Comparison of ENCODE assay signal across 8 cellular contexts in genomic region chr19:48724796-48725753, GRCh38. TPM values are rescaled to one million over a fixed set of nuclear protein-coding genes. Genes with fewer than 3 reads are reported as not detected.
DNase-seq lines count a peak whose midpoint lies in the region; ATAC-seq and TF ChIP-seq lines count a peak whose summit lies in the region.

No MANE protein-coding gene starts in this region.

- peak overlapping the region; percentile 82 for H2BK15ac ChIP-seq in mesenchymal stem cell (ENCODE audit: low read depth, poor library complexity, severe bottlenecking)

- H2AK5ac ChIP-seq in mesenchymal stem cell (ENCODE audit: low read length, severe bottlenecking): no peak overlapping the region

- peak overlapping the region; percentile 80 to 96 for H3K4ac ChIP-seq in mesenchymal stem cell (ENCODE audit: low read depth in 1 of 2, low read length in 2 of 2)

- no peak for TF ChIP-seq POLR2A in transverse colon (IDR thresholded peaks at IDR 0.05)

- no peak overlapping the region for H3K4me3 ChIP-seq in MG63
- no peak overlapping the region for H3K4me3 ChIP-seq in mesenchymal stem cell (ENCODE audit: insufficient read depth in 1 of 2, low read depth in 1 of 2, low read length in 2 of 2)
- no peak overlapping the region for H3K4me3 ChIP-seq in transverse colon

- peaks cover 9% of the 10 kb centered on the region for H3K9me3 ChIP-seq in MG63
- H3K9me3 ChIP-seq in mesenchymal stem cell (ENCODE audit: control insufficient read depth, low read length): no peaks in the 10 kb centered on the region
- no peaks in the 10 kb centered on the region for H3K9me3 ChIP-seq in transverse colon

- H3K36me3 ChIP-seq in MG63 (no peaks in the 10 kb centered on the region), mesenchymal stem cell (ENCODE audit: control insufficient read depth in 1 of 2, insufficient read depth in 2 of 2, low read depth in 1 of 2, low read length in 2 of 2) (no peaks in the 10 kb centered on the region), transverse colon (no peaks in the 10 kb centered on the region)

- no peak overlapping the region for H3K27ac ChIP-seq in mesenchymal stem cell (ENCODE audit: low read length, poor library complexity, severe bottlenecking)
- H3K27ac ChIP-seq in transverse colon: peak overlapping the region; percentile 26 to 60 (median 54)

- ATAC-seq in HG02852 (IDR thresholded peaks at IDR 0.05; ENCODE audit: unreplicated experiment): no peak

- intact Hi-C loops in transverse colon (cut with DNase I; ENCODE audit: low total_unique reads): no loop called here

- H2BK5ac ChIP-seq in mesenchymal stem cell (ENCODE audit: low read depth, low read length, poor library complexity, severe bottlenecking): no peak overlapping the region

- no peaks in the 10 kb centered on the region for H3K27me3 ChIP-seq in MG63
- no peaks in the 10 kb centered on the region for H3K27me3 ChIP-seq in mesenchymal stem cell (ENCODE audit: control insufficient read depth in 1 of 2, insufficient read depth in 1 of 2, low read length in 2 of 2)
- H3K27me3 ChIP-seq in transverse colon: no peaks in the 10 kb centered on the region

- peaks cover 6% of the 10 kb centered on the region for H3K4me1 ChIP-seq in mesenchymal stem cell (ENCODE audit: control insufficient read depth, insufficient read depth, low read depth, low read length)
- peaks cover 3 to 16% (median 5%) of the 10 kb centered on the region in 4 donors for H3K4me1 ChIP-seq in transverse colon

- peak overlapping the region; percentile 96 for H2BK120ac ChIP-seq in mesenchymal stem cell (ENCODE audit: low read depth, low read length)

- TF ChIP-seq CTCF in transverse colon (IDR thresholded peaks at IDR 0.05): no peak

- H3K79me1 ChIP-seq in mesenchymal stem cell (replicated peaks; ENCODE audit: low read length, poor library complexity, severe bottlenecking): no peaks in the 10 kb centered on the region

- peak overlapping the region; percentile 100 for H4K8ac ChIP-seq in mesenchymal stem cell (ENCODE audit: low read length)

- H3K4me2 ChIP-seq in mesenchymal stem cell (ENCODE audit: low read length, poor library complexity, severe bottlenecking): no peak overlapping the region

- in situ Hi-C loops in transverse colon (cut with MboI; ENCODE audit: low pct_ligation_motif_present in 1 of 4, low pct_unique_long_range_greater_than_20kb in 1 of 4, low sequenced_read_pairs in 3 of 4): no loop called here

- WGBS in mesenchymal stem cell: 42% methylated on average over 9 of the region's 11 CpGs
- 31 to 51% methylated on average over 6 to 11 of the region's 11 CpGs for WGBS in transverse colon (ENCODE audit: low coverage in 1 of 2), 2 donors

- H3K9ac ChIP-seq in mesenchymal stem cell (ENCODE audit: low read length): peak overlapping the region; percentile 5

- TF ChIP-seq EP300 in transverse colon (IDR thresholded peaks at IDR 0.05; ENCODE audit: low read depth): peak; percentile 4

- H3K23ac ChIP-seq in mesenchymal stem cell (ENCODE audit: low read length in 2 of 2): no peak overlapping the region

- H3K14ac ChIP-seq in mesenchymal stem cell (ENCODE audit: low read length in 2 of 2): no peak overlapping the region

- DNase-seq in EL: peak; percentile 96
- peak; percentile 78 for DNase-seq in MG63
- DNase-seq in SKM-1 treated with dmso at 0.1 percent for 144 hours (lab: John Stamatoyannopoulos, UW; ENCODE audit: unreplicated experiment): peak; percentile 67
- DNase-seq in effector CD4-positive, alpha-beta T cell: peak; percentile 24
- DNase-seq in mesenchymal stem cell: peak; percentile 97
- DNase-seq in transverse colon: peak; percentile 39
- no peak for DNase-seq in activated gamma-delta T cell (lab: John Stamatoyannopoulos, UW)

- peak overlapping the region; percentile 59 for H2AFZ ChIP-seq in mesenchymal stem cell (ENCODE audit: low read depth, low read length)

- H4K91ac ChIP-seq in mesenchymal stem cell (ENCODE audit: low read length): peak overlapping the region; percentile 91

- H2BK12ac ChIP-seq in mesenchymal stem cell (ENCODE audit: low read length in 2 of 2): peak overlapping the region; percentile 23 to 85

- H3K18ac ChIP-seq in mesenchymal stem cell (ENCODE audit: low read depth in 1 of 2, low read length in 2 of 2): peak overlapping the region; percentile 74 to 93

RNA-seq across cellular contexts. Expression of gene MAMSTR, which starts 5.5 kb away (rescaled TPM):
- total RNA-seq in MG63 (2014; rRNA removed; shearing (Covaris generic); ENCODE audit: low replicate concordance): 0.79 TPM in 1 of 2 replicates, not detected in the other
- polyA plus RNA-seq in mesenchymal stem cell (2013, experiment 1 of 2): 1.3 TPM
- polyA plus RNA-seq in mesenchymal stem cell (2013, experiment 2 of 2): 0.99 TPM
- total RNA-seq in transverse colon: 1 to 10 TPM in 2 of 4 donors, under 1 TPM in 1, not detected in 1; 0.55 to 2.2 (median 1.6) TPM

RNA-seq across cellular contexts. Expression of gene RASIP1, which starts 15.3 kb away (rescaled TPM):
- 0.72 TPM in 1 of 2 replicates, not detected in the other for total RNA-seq in MG63 (2014; rRNA removed; shearing (Covaris generic); ENCODE audit: low replicate concordance)
- 0.98 TPM for polyA plus RNA-seq in mesenchymal stem cell (2013, experiment 1 of 2)
- 1.00 TPM for polyA plus RNA-seq in mesenchymal stem cell (2013, experiment 2 of 2)
- 10 to 100 TPM in 2 of 4 donors, 1 to 10 TPM in 2; 3.0 to 11.1 (median 7.0) TPM for total RNA-seq in transverse colon

RNA-seq across cellular contexts. Expression of gene IZUMO1, which starts 21.6 kb away (rescaled TPM):
- not detected in 2 replicates for total RNA-seq in MG63 (2014; rRNA removed; shearing (Covaris generic); ENCODE audit: low replicate concordance)
- polyA plus RNA-seq in mesenchymal stem cell (2013, experiment 1 of 2): not detected
- polyA plus RNA-seq in mesenchymal stem cell (2013, experiment 2 of 2): not detected
- total RNA-seq in transverse colon: not detected

RNA-seq across cellular contexts. Expression of gene FUT1, which starts 27.4 kb away (rescaled TPM):
- 0.07 and 0.16 TPM in 2 replicates for total RNA-seq in MG63 (2014; rRNA removed; shearing (Covaris generic); ENCODE audit: low replicate concordance)
- polyA plus RNA-seq in mesenchymal stem cell (2013, experiment 1 of 2): 0.12 TPM
- 0.10 TPM for polyA plus RNA-seq in mesenchymal stem cell (2013, experiment 2 of 2)
- under 1 TPM; 0.27 to 1.00 (median 0.58) TPM for total RNA-seq in transverse colon

RNA-seq across cellular contexts. Expression of gene FUT2, which starts 29.3 kb away (rescaled TPM):
- not detected in 2 replicates for total RNA-seq in MG63 (2014; rRNA removed; shearing (Covaris generic); ENCODE audit: low replicate concordance)
- polyA plus RNA-seq in mesenchymal stem cell (2013, experiment 1 of 2): not detected
- not detected for polyA plus RNA-seq in mesenchymal stem cell (2013, experiment 2 of 2)
- 10 to 100 TPM; 32.5 to 68.6 (median 55.1) TPM for total RNA-seq in transverse colon
